8 cellular contexts compared by ENCODE assay signal in the genomic region with DNA sequence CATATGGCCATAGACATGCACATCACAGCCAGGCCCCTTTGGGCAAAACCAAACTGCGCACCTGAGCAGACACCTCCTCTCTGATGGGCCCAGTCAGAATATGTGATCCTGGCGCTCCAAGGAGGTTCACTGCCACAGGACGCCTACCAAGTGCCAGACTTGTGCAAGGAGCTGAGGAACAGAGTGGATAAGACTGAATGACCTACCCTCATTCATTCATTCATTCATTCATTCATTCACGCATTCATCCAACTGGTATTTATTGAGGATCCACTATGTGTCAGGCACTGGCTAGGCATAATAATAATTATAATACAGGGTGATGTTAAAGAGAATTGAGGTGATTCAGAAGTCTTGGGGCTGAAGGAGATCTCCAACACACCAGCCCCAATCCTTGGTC. TPM values are rescaled to one million over a fixed set of nuclear protein-coding genes. Genes with fewer than 3 reads are reported as not detected.
"Had no signal": no experiment of that assay in that cellular context is flagged by ENCODE, and none has a peak within 500 bp of the region (broad histone marks: within the 10 kb centered on the region; RNA-seq: fewer than 3 reads in every experiment).

No MANE protein-coding gene starts in this region.

- DNase-seq: GDM1, GF-D8 had no signal

- FAIRE-seq: G401.6, GM12891, GM12892, GM18507, GM19239 had no signal

RNA-seq across cellular contexts. Expression of gene IGSF21, which starts 2.4 kb away (rescaled TPM):
- total RNA-seq: G401 had no signal
